Comparison of ENCODE assay signal across 27 cellular contexts in genomic region chr7:131970602-131971001, GRCh38.
DNase-seq lines count a peak whose midpoint lies in the region; ATAC-seq and TF ChIP-seq lines count a peak whose summit lies in the region.
"Had no signal": no experiment of that assay in that cellular context is flagged by ENCODE, and none has a peak within 500 bp of the region (broad histone marks: within the 10 kb centered on the region; RNA-seq: fewer than 3 reads in every experiment).

No MANE protein-coding gene starts in this region.

- ATAC-seq in GM18517 (IDR thresholded peaks at IDR 0.05; ENCODE audit: unreplicated experiment) (no peak), HG02852 (IDR thresholded peaks at IDR 0.05; ENCODE audit: unreplicated experiment) (no peak)
- ATAC-seq: SK-N-SH treated with all-trans-retinoic acid at 6 μM for 48 hours had no signal

- intact Hi-C loops in prostate gland (cut with DNase I) = no loop called here

- DNase-seq in SIG-M5 treated with dmso at 0.1 percent for 504 hours (lab: John Stamatoyannopoulos, UW; ENCODE audit: unreplicated experiment) (peak; percentile 6), SIG-M5 (lab: John Stamatoyannopoulos, UW) (no peak), NB4 (ENCODE audit: low read depth) (peak; percentile 18), dermis blood vessel endothelial cell (peak; percentile 3), prostate gland (ENCODE audit: low spot score) (no peak), COLO668 (lab: John Stamatoyannopoulos, UW; ENCODE audit: unreplicated experiment) (no peak)
- DNase-seq: 8988T; ACHN; BE2C; CD4-positive, CD25-positive, alpha-beta regulatory T cell; DMS53; GOT3; HFFc6; MM.1S; NCI-H1105 treated with DMSO at 0.1 percent for 48 hours; NCI-H146; NCI-H1930; NCI-H2107; NCI-H446; NCI-H524 treated with DMSO at 0.1 percent for 48 hours; NCI-H774; SJCRH30 had no signal

- no peak for TF ChIP-seq CTCF in NB4 (IDR thresholded peaks at IDR 0.05; ENCODE audit: low read depth, low read length)
- no peak for TF ChIP-seq CTCF in prostate gland (IDR thresholded peaks at IDR 0.05)

- H3K27ac ChIP-seq in prostate gland = no peak overlapping the region
- H3K27ac ChIP-seq: HL-60, SJCRH30 had no signal

- TF ChIP-seq POLR2A in NB4 (IDR thresholded peaks at IDR 0.05; ENCODE audit: extremely low read depth, insufficient read length) = no peak
- no peak for TF ChIP-seq POLR2A in prostate gland (IDR thresholded peaks at IDR 0.05)

- no peaks in the 10 kb centered on the region for H3K9me3 ChIP-seq in prostate gland
- H3K9me3 ChIP-seq: BE2C, HAP-1 had no signal

- no peaks in the 10 kb centered on the region for H3K4me1 ChIP-seq in prostate gland (replicated peaks)
- H3K4me1 ChIP-seq: BE2C, HAP-1 had no signal

- no peaks in the 10 kb centered on the region for H3K36me3 ChIP-seq in prostate gland
- H3K36me3 ChIP-seq: BE2C, HAP-1, SJCRH30 had no signal

- H3K27me3 ChIP-seq in prostate gland (replicated peaks; ENCODE audit: insufficient read depth) = no peaks in the 10 kb centered on the region
- H3K27me3 ChIP-seq: BE2C, SJCRH30 had no signal

- WGBS in prostate gland = 81% methylated on average over 4 of the region's 4 CpGs

- H3K4me3 ChIP-seq in NB4 (ENCODE audit: low read depth, low read length) (no peak overlapping the region), prostate gland (no peak overlapping the region)
- H3K4me3 ChIP-seq: HAP-1, SJCRH30 had no signal

Comparison
In these comparisons a context has a peak if more than half of its experiments do, and no peak if none do; other contexts are left out.
1. DNase-seq: peak in SIG-M5 treated with dmso at 0.1 percent for 504 hours (single experiment), NB4 (single experiment) and dermis blood vessel endothelial cell (single experiment); none in SIG-M5 (single experiment), prostate gland (single experiment) and COLO668 (single experiment).